ENCODE assay signal across 17 cellular contexts in genomic region chr18:3620146-3621119, GRCh38.
DNase-seq lines count a peak whose midpoint lies in the region; ATAC-seq and TF ChIP-seq lines count a peak whose summit lies in the region.
"Had no signal": no experiment of that assay in that cellular context is flagged by ENCODE, and none has a peak within 500 bp of the region (broad histone marks: within the 10 kb centered on the region; RNA-seq: fewer than 3 reads in every experiment).

No MANE protein-coding gene starts in this region.

- in situ Hi-C loops in Panc1 (cut with HindIII; ENCODE audit: low pct_unique_long_range_greater_than_20kb, low sequenced_read_pairs) = no loop called here
- in situ Hi-C loops in GM13976 (cut with MboI; ENCODE audit: low sequenced_read_pairs, unreplicated experiment) = no loop called here

- H3K27ac ChIP-seq in right atrium auricular region (no peak overlapping the region), Panc1 (ENCODE audit: low read length) (peak overlapping the region; percentile 93)
- H3K27ac ChIP-seq: KMS-11 had no signal

- H3K27me3 ChIP-seq in right atrium auricular region = no peaks in the 10 kb centered on the region
- no peaks in the 10 kb centered on the region for H3K27me3 ChIP-seq in Panc1 (ENCODE audit: control insufficient read depth, insufficient read depth, low read length)

- TF ChIP-seq CTCF in right atrium auricular region (IDR thresholded peaks at IDR 0.05) (no peak), Panc1 (IDR thresholded peaks at IDR 0.05) (no peak), GM13976 (IDR thresholded peaks at IDR 0.05; ENCODE audit: borderline replicate concordance, control extremely low read depth, extremely low read depth, insufficient read depth, missing control alignments) (no peak)

- ATAC-seq in Panc1 (no peak), esophagus mucosa (peak; percentile 30)

- H3K9me3 ChIP-seq in right atrium auricular region (no peaks in the 10 kb centered on the region), Panc1 (ENCODE audit: control insufficient read depth, insufficient read depth, low read depth, low read length) (no peaks in the 10 kb centered on the region)
- H3K9me3 ChIP-seq: HAP-1 had no signal

- intact Hi-C loops in cardiac septum (cut with DNase I) = loop anchor here (2.0 kb wide), 1 partner anchor 18 kb away; no protein-coding TSS in a partner anchor
- intact Hi-C loops in Panc1 (cut with micrococcal nuclease; ENCODE audit: unreplicated experiment) = no loop called here

- H3K4me3 ChIP-seq in right atrium auricular region = no peak overlapping the region
- no peak overlapping the region for H3K4me3 ChIP-seq in Panc1 (ENCODE audit: low read depth in 2 of 2, low read length in 2 of 2)
- H3K4me3 ChIP-seq: HAP-1 had no signal

- POLR2A ChIA-PET in Panc1 (lab: Charles Lee) = interaction anchor here (1.5 kb wide), 1 partner anchor 15 kb away, joined by 5 read pairs; no protein-coding TSS in a partner anchor
- POLR2A ChIA-PET in HEK293T (lab: Yijun Ruan, JAX) = no interaction called here

- CTCF ChIA-PET in Panc1 (lab: Charles Lee) (no interaction called here), HEK293T (lab: Yijun Ruan, JAX) (no interaction called here)

- peaks cover 0 to 29% of the 10 kb centered on the region in 2 donors for H3K4me1 ChIP-seq in right atrium auricular region
- H3K4me1 ChIP-seq in Panc1 (ENCODE audit: control insufficient read depth, insufficient read depth, low read length) = peaks cover 78% of the 10 kb centered on the region

- peak; percentile 43 for DNase-seq in cardiac septum (ENCODE audit: low spot score)
- no peak for DNase-seq in right atrium auricular region (ENCODE audit: low spot score)
- DNase-seq in Panc1 (ENCODE audit: low read depth, low spot score) = no peak
- DNase-seq in HEK293T (ENCODE audit: extremely low spot score) = no peak
- DNase-seq in A172 (ENCODE audit: low spot score) = no peak
- DNase-seq in GM13976 (ENCODE audit: low spot score) = no peak
- no peak for DNase-seq in hippocampal formation (lab: John Stamatoyannopoulos, UW)
- DNase-seq: AML-193; CD4-positive, CD25-positive, alpha-beta regulatory T cell; DND-41; NCI-H1092; NCI-H2107; NCI-H345; NCI-H526 treated with DMSO at 0.1 percent for 48 hours had no signal

- H3K36me3 ChIP-seq in right atrium auricular region (no peaks in the 10 kb centered on the region), Panc1 (ENCODE audit: control insufficient read depth, insufficient read depth, low read length) (no peaks in the 10 kb centered on the region)
- H3K36me3 ChIP-seq: HAP-1 had no signal

- BruUV-seq in Panc1 (replicated peaks; lab: Mats Ljungman, UMichigan) = no TSS peak

TF ChIP-seq in HEK293T, 16 proteins besides CTCF, POLR2A, EP300 and RAD21:
- TF ChIP-seq SUZ12 (IDR thresholded peaks at IDR 0.05) (no peak), SP1 (IDR thresholded peaks at IDR 0.05) (no peak), LEF1 (IDR thresholded peaks at IDR 0.05; ENCODE audit: borderline replicate concordance) (no peak), CTBP1 (IDR thresholded peaks at IDR 0.05; ENCODE audit: borderline replicate concordance) (no peak), FOXM1 (IDR thresholded peaks at IDR 0.05; ENCODE audit: borderline replicate concordance) (no peak), FOXA1 (IDR thresholded peaks at IDR 0.05) (no peak), PKNOX1 (IDR thresholded peaks at IDR 0.05) (no peak), FOXK2 (IDR thresholded peaks at IDR 0.05) (no peak), BHLHE40 (IDR thresholded peaks at IDR 0.05; ENCODE audit: borderline replicate concordance) (no peak), ELF4 (IDR thresholded peaks at IDR 0.05) (no peak), ARNT (IDR thresholded peaks at IDR 0.05) (no peak), L3MBTL2 (conservative IDR thresholded peaks at IDR 0.05) (no peak), HDGF (IDR thresholded peaks at IDR 0.05; ENCODE audit: borderline replicate concordance) (no peak), NFRKB (IDR thresholded peaks at IDR 0.05) (no peak), TARDBP (IDR thresholded peaks at IDR 0.05) (no peak), ZNF384 (IDR thresholded peaks at IDR 0.05) (no peak)
TF ChIP-seq in HEK293T: peak in this region for 0.
